ENCODE assay signal across 1 cellular context in the genomic region with DNA sequence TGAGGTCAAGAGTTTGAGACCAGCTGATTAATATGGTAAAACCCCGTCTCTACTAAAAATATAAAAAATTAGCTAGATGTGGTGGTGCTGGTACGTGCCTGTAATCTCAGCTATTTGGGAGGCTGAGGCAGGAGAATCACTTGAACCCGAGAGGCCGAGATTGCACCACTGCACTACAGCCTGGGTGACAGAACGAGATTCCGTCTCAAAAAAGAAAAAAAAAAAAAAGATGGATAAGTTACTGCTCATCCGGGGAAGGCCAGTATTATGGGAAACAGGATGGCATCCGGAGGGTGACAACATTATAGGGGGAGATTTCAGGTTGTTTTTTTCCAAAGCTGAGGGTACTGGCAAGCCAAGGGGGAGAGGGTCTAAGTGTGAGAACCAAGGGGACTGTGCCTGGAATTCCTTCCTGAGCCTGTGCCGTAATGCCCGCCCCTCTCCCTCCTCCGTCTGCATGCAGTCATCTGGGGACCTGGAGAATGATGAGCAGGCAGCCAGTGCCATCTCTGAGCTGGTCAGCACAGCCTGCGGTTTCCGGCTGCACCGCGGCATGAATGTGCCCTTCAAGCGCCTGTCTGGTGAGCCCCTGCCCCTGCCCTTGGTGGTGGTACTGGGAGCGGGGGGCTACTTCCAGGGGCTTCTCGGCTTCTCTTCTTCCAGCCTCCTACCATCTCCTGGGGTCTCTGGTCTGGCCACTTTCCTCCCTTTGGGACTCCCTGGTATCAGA.
TF ChIP-seq lines count a peak whose summit lies in the region.

No MANE protein-coding gene starts in this region.

TF ChIP-seq in GM12878, 131 proteins besides CTCF, POLR2A, EP300 and RAD21:
- no peak for TF ChIP-seq CBX5 (IDR thresholded peaks at IDR 0.05; ENCODE audit: low read depth)
- TF ChIP-seq GATAD2B (conservative IDR thresholded peaks at IDR 0.05; ENCODE audit: low read depth) = no peak
